12 cellular contexts compared by ENCODE assay signal in the genomic region with DNA sequence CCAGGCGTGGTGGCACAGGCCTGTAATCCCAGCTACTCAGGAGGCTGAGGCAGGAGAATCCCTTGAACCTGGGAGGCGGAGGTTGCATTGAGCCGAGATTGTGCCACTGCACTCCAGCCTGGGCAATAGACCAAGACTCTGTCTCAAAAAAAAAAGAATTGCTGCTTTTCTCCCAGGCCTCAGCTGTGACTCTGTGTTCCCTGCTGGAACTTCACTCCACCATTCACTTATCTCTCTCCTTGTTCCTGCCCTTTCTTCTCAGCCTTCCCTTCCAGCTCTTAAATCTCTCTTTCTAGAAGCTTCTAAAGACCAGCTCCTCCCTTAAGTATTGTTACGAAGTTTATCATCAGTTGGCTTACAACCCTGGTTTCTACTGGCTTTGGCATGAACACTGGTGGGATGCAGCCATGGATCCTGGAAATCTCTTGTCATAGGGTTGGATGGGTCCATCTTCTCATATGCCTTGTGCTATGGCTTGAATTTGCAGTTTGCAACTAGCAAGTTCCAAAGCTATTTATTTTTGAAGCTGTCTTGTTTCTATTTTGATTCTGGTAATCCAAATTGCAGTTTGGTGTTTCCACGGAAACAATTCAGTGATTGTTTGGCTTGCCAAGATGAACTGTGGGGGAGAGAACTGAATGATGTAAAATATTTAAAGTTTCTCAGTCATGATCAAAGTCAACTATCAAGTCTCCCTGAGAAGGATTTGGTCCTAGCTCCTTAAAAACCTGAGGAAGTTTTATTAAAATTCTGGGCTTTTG. TPM values are rescaled to one million over a fixed set of nuclear protein-coding genes. Genes with fewer than 3 reads are reported as not detected.
DNase-seq lines count a peak whose midpoint lies in the region; TF ChIP-seq lines count a peak whose summit lies in the region.
"Had no signal": no experiment of that assay in that cellular context is flagged by ENCODE, and none has a peak within 500 bp of the region (broad histone marks: within the 10 kb centered on the region; RNA-seq: fewer than 3 reads in every experiment).

No MANE protein-coding gene starts in this region.

- H3K27ac Mint-ChIP-seq in brain, result peak overlapping the region; percentile 70 to 95 (median 80)
- H3K27ac Mint-ChIP-seq in mesothelial cell of epicardium, result peak overlapping the region; percentile 58
- no peak overlapping the region for H3K27ac Mint-ChIP-seq in activated T-helper 2 cell treated with anti-CD3 and anti-CD28 coated beads, Interferon-gamma antibody, Interleukin-2, Interleukin-4, amounts not matched to agents 10 μg/mL and 5 μg/mL and 100 μg/mL, durations not matched to agents 14 hours and 24 hours and 36 hours
- H3K27ac Mint-ChIP-seq: natural killer cell had no signal

- no peak for TF ChIP-seq CTCF in brain (conservative IDR thresholded peaks at IDR 0.05)
- no peak for TF ChIP-seq CTCF in fibroblast of pulmonary artery (IDR thresholded peaks at IDR 0.05; ENCODE audit: low read length, missing control alignments)
- TF ChIP-seq CTCF in mesothelial cell of epicardium (IDR thresholded peaks at IDR 0.05; ENCODE audit: unreplicated experiment), result no peak
- TF ChIP-seq CTCF in testis (IDR thresholded peaks at IDR 0.05), result no peak
- TF ChIP-seq CTCF in colonic mucosa (IDR thresholded peaks at IDR 0.05), result no peak
- TF ChIP-seq CTCF in lower leg skin (IDR thresholded peaks at IDR 0.05), result no peak

- H3K27me3 ChIP-seq in testis, result no peaks in the 10 kb centered on the region
- H3K27me3 ChIP-seq in colonic mucosa, result no peaks in the 10 kb centered on the region
- H3K27me3 ChIP-seq: BLaER1 treated with 17β-estradiol and CSF1 and Interleukin-3, amounts not matched to agents 10 nM and 100 nM had no signal

- no peak overlapping the region for H3K9ac ChIP-seq in colonic mucosa (ENCODE audit: low read depth in 2 of 2, low read length in 2 of 2)
- H3K9ac ChIP-seq: BLaER1 treated with 17β-estradiol and CSF1 and Interleukin-3, amounts not matched to agents 10 nM and 100 nM had no signal

- H3K36me3 Mint-ChIP-seq in brain (peaks cover 11% of the 10 kb centered on the region), mesothelial cell of epicardium (peaks cover 3% of the 10 kb centered on the region)
- H3K36me3 Mint-ChIP-seq in activated T-helper 2 cell treated with anti-CD3 and anti-CD28 coated beads, Interferon-gamma antibody, Interleukin-2, Interleukin-4, amounts not matched to agents 10 μg/mL and 5 μg/mL and 100 μg/mL, durations not matched to agents 14 hours and 24 hours and 36 hours (ENCODE audit: low read depth), result peaks cover 26% of the 10 kb centered on the region
- H3K36me3 Mint-ChIP-seq: natural killer cell had no signal

- H3K4me3 Mint-ChIP-seq in brain, result peak overlapping the region in 1 of 5 experiments; percentile 40
- no peak overlapping the region for H3K4me3 Mint-ChIP-seq in mesothelial cell of epicardium
- no peak overlapping the region for H3K4me3 Mint-ChIP-seq in activated T-helper 2 cell treated with anti-CD3 and anti-CD28 coated beads, Interferon-gamma antibody, Interleukin-2, Interleukin-4, amounts not matched to agents 10 μg/mL and 5 μg/mL and 100 μg/mL, durations not matched to agents 14 hours and 24 hours and 36 hours (ENCODE audit: low read depth)
- H3K4me3 Mint-ChIP-seq: natural killer cell had no signal

- DNase-seq in fibroblast of pulmonary artery (ENCODE audit: low read depth) (peak; percentile 71), mesothelial cell of epicardium (ENCODE audit: low spot score in 2 of 2, unreplicated experiment in 2 of 2) (no peak), testis (no peak), colonic mucosa (no peak), lower leg skin (ENCODE audit: low spot score in 2 of 2) (no peak)
- DNase-seq in activated T-helper 2 cell treated with anti-CD3 and anti-CD28 coated beads, Interferon-gamma antibody, Interleukin-2, Interleukin-4, amounts not matched to agents 10 μg/mL and 5 μg/mL and 100 μg/mL, durations not matched to agents 14 hours and 24 hours and 36 hours (ENCODE audit: low spot score), result no peak
- DNase-seq: natural killer cell; NCI-H146; retina; stimulated activated CD4-positive, alpha-beta T cell treated with anti-CD3 and anti-CD28 coated beads, Interleukin-2, amount 100 ng/mL, for 24 hours had no signal

- intact Hi-C loops in testis (cut with DNase I; ENCODE audit: low total_unique reads), result no loop called here
- intact Hi-C loops in colonic mucosa (cut with DNase I), result no loop called here
- intact Hi-C loops in lower leg skin (cut with DNase I; ENCODE audit: low total_unique reads), result no loop called here
- intact Hi-C loops in activated T-helper 2 cell treated with anti-CD3 and anti-CD28 coated beads, Interferon-gamma antibody, Interleukin-2, Interleukin-4, amounts not matched to agents 10 μg/mL and 5 μg/mL and 100 μg/mL, durations not matched to agents 14 hours and 24 hours and 36 hours (cut with micrococcal nuclease), result no loop called here

- H3K4me3 ChIP-seq in fibroblast of pulmonary artery (replicated peaks; ENCODE audit: low read depth, low read length) (no peak overlapping the region), testis (no peak overlapping the region), colonic mucosa (no peak overlapping the region), lower leg skin (ENCODE audit: low read depth, poor library complexity, severe bottlenecking) (no peak overlapping the region)
- H3K4me3 ChIP-seq: BLaER1 treated with 17β-estradiol and CSF1 and Interleukin-3, amounts not matched to agents 10 nM and 100 nM had no signal

- TF ChIP-seq POLR2A in testis (IDR thresholded peaks at IDR 0.05) (no peak), lower leg skin (IDR thresholded peaks at IDR 0.05) (no peak)

- H3K27ac ChIP-seq in testis (peak overlapping the region; percentile 86 to 92), colonic mucosa (no peak overlapping the region)
- H3K27ac ChIP-seq: BLaER1 treated with 17β-estradiol and CSF1 and Interleukin-3, amounts not matched to agents 10 nM and 100 nM had no signal

- no peaks in the 10 kb centered on the region for H3K27me3 Mint-ChIP-seq in brain
- no peaks in the 10 kb centered on the region for H3K27me3 Mint-ChIP-seq in mesothelial cell of epicardium (ENCODE audit: low read depth)
- H3K27me3 Mint-ChIP-seq in activated T-helper 2 cell treated with anti-CD3 and anti-CD28 coated beads, Interferon-gamma antibody, Interleukin-2, Interleukin-4, amounts not matched to agents 10 μg/mL and 5 μg/mL and 100 μg/mL, durations not matched to agents 14 hours and 24 hours and 36 hours (ENCODE audit: low read depth), result no peaks in the 10 kb centered on the region

- H3K4me1 ChIP-seq in testis, result peaks cover 34% of the 10 kb centered on the region
- H3K4me1 ChIP-seq in colonic mucosa, result no peaks in the 10 kb centered on the region

- H3K4me1 Mint-ChIP-seq in brain (peaks cover 17% of the 10 kb centered on the region), mesothelial cell of epicardium (peaks cover 17% of the 10 kb centered on the region)
- H3K4me1 Mint-ChIP-seq in activated T-helper 2 cell treated with anti-CD3 and anti-CD28 coated beads, Interferon-gamma antibody, Interleukin-2, Interleukin-4, amounts not matched to agents 10 μg/mL and 5 μg/mL and 100 μg/mL, durations not matched to agents 14 hours and 24 hours and 36 hours (ENCODE audit: low read depth), result no peaks in the 10 kb centered on the region
- H3K4me1 Mint-ChIP-seq: natural killer cell had no signal

- H3K9me3 ChIP-seq in testis, result no peaks in the 10 kb centered on the region
- no peaks in the 10 kb centered on the region for H3K9me3 ChIP-seq in colonic mucosa
- H3K9me3 ChIP-seq: BLaER1 treated with 17β-estradiol and CSF1 and Interleukin-3, amounts not matched to agents 10 nM and 100 nM had no signal

- 35 to 57% methylated on average over 5 of the region's 5 CpGs for WGBS in testis, 2 donors
- 58 to 61% methylated on average over 5 of the region's 5 CpGs for WGBS in lower leg skin, 2 donors

- H3K36me3 ChIP-seq in testis (ENCODE audit: low read depth, missing control alignments) (no peaks in the 10 kb centered on the region), colonic mucosa (no peaks in the 10 kb centered on the region)

- H3K9me3 Mint-ChIP-seq in brain, result no peaks in the 10 kb centered on the region
- H3K9me3 Mint-ChIP-seq in mesothelial cell of epicardium, result no peaks in the 10 kb centered on the region
- no peaks in the 10 kb centered on the region for H3K9me3 Mint-ChIP-seq in activated T-helper 2 cell treated with anti-CD3 and anti-CD28 coated beads, Interferon-gamma antibody, Interleukin-2, Interleukin-4, amounts not matched to agents 10 μg/mL and 5 μg/mL and 100 μg/mL, durations not matched to agents 14 hours and 24 hours and 36 hours
- H3K9me3 Mint-ChIP-seq: natural killer cell had no signal

RNA-seq across cellular contexts. Expression of a gene that starts 10.4 kb away (rescaled TPM):
- 2.4 TPM for polyA plus RNA-seq in brain (ENCODE audit: insufficient read depth, low read depth, low replicate concordance)
- total RNA-seq in mesothelial cell of epicardium, result 13.2 to 14.7 TPM (median 13.4 TPM) in 3 replicates
- total RNA-seq in testis, result 10 to 100 TPM; 14.1 to 25.9 TPM
- polyA plus RNA-seq in testis (ENCODE audit: insufficient read depth, low read depth, low replicate concordance), result 48.6 TPM
- total RNA-seq in colonic mucosa, result 1 to 10 TPM; 3.1 to 4.2 TPM
- 1 to 10 TPM; 3.1 to 8.6 (median 5.0) TPM for total RNA-seq in lower leg skin
- 7.7 and 7.8 TPM in 2 replicates for total RNA-seq in activated T-helper 2 cell treated with anti-CD3 and anti-CD28 coated beads, Interferon-gamma antibody, Interleukin-2, Interleukin-4, amounts not matched to agents 10 μg/mL and 5 μg/mL and 100 μg/mL, durations not matched to agents 14 hours and 24 hours and 36 hours
